7 cellular contexts compared by ENCODE assay signal in genomic region chr2:184039493-184039892, GRCh38.
"Had no signal": no experiment of that assay in that cellular context is flagged by ENCODE, and none has a peak within 500 bp of the region (broad histone marks: within the 10 kb centered on the region; RNA-seq: fewer than 3 reads in every experiment).

No MANE protein-coding gene starts in this region.

- H3K4me1 Mint-ChIP-seq: GM23338, H9, IgD-negative memory B cell had no signal

- H3K4me3 Mint-ChIP-seq: GM23338, H9, IgD-negative memory B cell had no signal

- H3K36me3 Mint-ChIP-seq: IgD-negative memory B cell had no signal

- H3K9me3 Mint-ChIP-seq: GM23338, H9, IgD-negative memory B cell had no signal

- H3K27ac ChIP-seq: HL-60 had no signal

- ATAC-seq: GM23338, HepG2 had no signal

- H3K4me2 ChIP-seq: GM23338 had no signal

- H3K27ac Mint-ChIP-seq: GM23338, H9 had no signal

- H3K27me3 Mint-ChIP-seq: IgD-negative memory B cell had no signal

- DNase-seq: H9, HCEC 1CT, KBM-7 had no signal

- H2AFZ ChIP-seq: GM23338 had no signal

- H3K4me3 ChIP-seq: GM23338 had no signal
